ENCODE assay signal across 14 cellular contexts in the genomic region with DNA sequence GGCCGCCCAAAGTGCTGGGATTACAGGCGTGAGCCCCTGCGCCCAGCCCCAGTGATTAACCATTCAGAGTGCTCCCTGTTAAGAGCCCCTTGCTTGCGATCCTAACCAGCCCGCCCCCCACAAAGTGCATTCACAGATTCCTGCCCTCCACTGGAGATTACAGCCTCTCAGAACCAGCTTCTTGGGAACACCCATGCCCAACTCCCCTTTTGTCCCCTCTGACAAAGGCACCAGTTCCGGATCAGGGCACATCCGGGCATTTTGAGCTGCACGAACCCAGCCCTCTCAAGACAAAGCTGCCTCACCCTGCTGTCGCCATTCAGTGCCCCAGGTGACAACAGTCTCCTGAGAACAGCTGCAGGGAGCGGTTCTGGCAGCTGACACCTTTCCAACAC. TPM values are rescaled to one million over a fixed set of nuclear protein-coding genes. Genes with fewer than 3 reads are reported as not detected.
DNase-seq lines count a peak whose midpoint lies in the region; ATAC-seq and TF ChIP-seq lines count a peak whose summit lies in the region.
"Had no signal": no experiment of that assay in that cellular context is flagged by ENCODE, and none has a peak within 500 bp of the region (broad histone marks: within the 10 kb centered on the region; RNA-seq: fewer than 3 reads in every experiment).

No MANE protein-coding gene starts in this region.

- ATAC-seq in WTC11 (no peak), HG03196 (IDR thresholded peaks at IDR 0.05; ENCODE audit: unreplicated experiment) (no peak), GM21526 (IDR thresholded peaks at IDR 0.05; ENCODE audit: low FRiP score, unreplicated experiment) (no peak)

- peak overlapping the region; percentile 13; the same call in 1 of the 2 replicates for H3K9ac ChIP-seq in ES-I3 (ENCODE audit: low read depth, low read length)
- H3K9ac ChIP-seq in mucosa of stomach (ENCODE audit: low read length) = peak overlapping the region; percentile 90
- H3K9ac ChIP-seq: KMS-11 had no signal

- H3K27ac Mint-ChIP-seq in CD8-positive, alpha-beta memory T cell = no peak overlapping the region
- H3K27ac Mint-ChIP-seq in WTC11 = peak overlapping the region; percentile 95; the same call in 1 of the 2 replicates
- H3K27ac Mint-ChIP-seq: memory B cell had no signal

- H3K4me1 ChIP-seq in CD8-positive, alpha-beta memory T cell (ENCODE audit: insufficient read depth, low read length) = no peaks in the 10 kb centered on the region
- H3K4me1 ChIP-seq in ES-I3 (ENCODE audit: insufficient read depth, low read length) (peaks cover 17% of the 10 kb centered on the region; the same call in 1 of the 2 replicates), mucosa of stomach (ENCODE audit: control insufficient read depth, insufficient read depth, low read length) (peaks cover 49% of the 10 kb centered on the region), left ventricle myocardium inferior (peaks cover 10% of the 10 kb centered on the region)

- H3K4me1 Mint-ChIP-seq in CD8-positive, alpha-beta memory T cell = peaks cover 4 to 21% (median 8%) of the 10 kb centered on the region in 3 donors
- peaks cover 34% of the 10 kb centered on the region for H3K4me1 Mint-ChIP-seq in WTC11

- no peaks in the 10 kb centered on the region for H3K36me3 Mint-ChIP-seq in CD8-positive, alpha-beta memory T cell
- peaks cover 16% of the 10 kb centered on the region for H3K36me3 Mint-ChIP-seq in WTC11

- peaks cover 0 to 4% (median 0%) of the 10 kb centered on the region in 5 donors for H3K9me3 Mint-ChIP-seq in CD8-positive, alpha-beta memory T cell
- no peaks in the 10 kb centered on the region for H3K9me3 Mint-ChIP-seq in WTC11

- H3K4me3 ChIP-seq in CD8-positive, alpha-beta memory T cell (ENCODE audit: low read length) = no peak overlapping the region
- H3K4me3 ChIP-seq in mucosa of stomach (ENCODE audit: low read length) = peak overlapping the region; percentile 72
- no peak overlapping the region for H3K4me3 ChIP-seq in left ventricle myocardium inferior

- POLR2A ChIA-PET in CD8-positive, alpha-beta memory T cell (lab: Charles Lee) = no interaction called here
- POLR2A ChIA-PET in WTC11 (lab: Charles Lee) = interaction anchor here (0.5 to 3.7 kb wide), 13 partner anchors 10 to 644 kb away, joined by 3 to 22 read pairs (median 4); a partner anchor contains a TSS

- intact Hi-C loops in left ventricle myocardium inferior (cut with micrococcal nuclease) = no loop called here

- CTCF ChIA-PET in CD8-positive, alpha-beta memory T cell (lab: Charles Lee) = no interaction called here
- CTCF ChIA-PET in WTC11 (lab: Charles Lee) = interaction anchor here (1.0 to 7.5 kb wide), 12 partner anchors 19 to 139 kb away, joined by 3 to 125 read pairs (median 8); no protein-coding TSS in a partner anchor

- peak overlapping the region; percentile 72 for H3K27ac ChIP-seq in CD8-positive, alpha-beta memory T cell (ENCODE audit: low read depth, low read length)
- H3K27ac ChIP-seq in left ventricle myocardium inferior (replicated peaks) = no peak overlapping the region
- H3K27ac ChIP-seq: KMS-11 had no signal

- TF ChIP-seq CTCF in WTC11 (IDR thresholded peaks at IDR 0.05) (no peak), left ventricle myocardium inferior (IDR thresholded peaks at IDR 0.05; ENCODE audit: borderline replicate concordance) (no peak)

- no peaks in the 10 kb centered on the region for H3K9me3 ChIP-seq in CD8-positive, alpha-beta memory T cell (ENCODE audit: low read length)
- H3K9me3 ChIP-seq in ES-I3 (ENCODE audit: control insufficient read depth, insufficient read depth, low read length) = no peaks in the 10 kb centered on the region
- no peaks in the 10 kb centered on the region for H3K9me3 ChIP-seq in mucosa of stomach (ENCODE audit: control insufficient read depth, low read length)
- H3K9me3 ChIP-seq in left ventricle myocardium inferior (replicated peaks) = no peaks in the 10 kb centered on the region

- H3K27me3 Mint-ChIP-seq in CD8-positive, alpha-beta memory T cell = peaks cover 44 to 73% of the 10 kb centered on the region in 2 donors
- H3K27me3 Mint-ChIP-seq in WTC11 (ENCODE audit: low read depth) = peaks cover 6% of the 10 kb centered on the region

- peak overlapping the region in 3 of 7 donors; percentile 59 to 65 (median 63) for H3K4me3 Mint-ChIP-seq in CD8-positive, alpha-beta memory T cell
- peak overlapping the region; percentile 89 for H3K4me3 Mint-ChIP-seq in WTC11

- no peaks in the 10 kb centered on the region for H3K36me3 ChIP-seq in CD8-positive, alpha-beta memory T cell (ENCODE audit: insufficient read depth, low read length)
- H3K36me3 ChIP-seq in ES-I3 (ENCODE audit: insufficient read depth, low read length) (peaks cover 6% of the 10 kb centered on the region), mucosa of stomach (ENCODE audit: control insufficient read depth, insufficient read depth, low read length) (peaks cover 15% of the 10 kb centered on the region), left ventricle myocardium inferior (no peaks in the 10 kb centered on the region)

- DNase-seq in CD8-positive, alpha-beta memory T cell = no peak
- DNase-seq in WTC11 (ENCODE audit: low spot score) (no peak), left ventricle myocardium inferior (no peak), H4 (ENCODE audit: low spot score) (no peak)
- DNase-seq: activated CD8-positive, alpha-beta memory T cell treated with anti-CD3 and anti-CD28 coated beads, Interleukin-2, amount 50 U/mL, for 4 hours; DMS 273 treated with DMSO at 0.1 percent for 48 hours; foreskin melanocyte; stimulated activated CD8-positive, alpha-beta memory T cell treated with anti-CD3 and anti-CD28 coated beads, Interleukin-4, amount 100 ng/mL, for 48 hours had no signal

- H3K27me3 ChIP-seq in CD8-positive, alpha-beta memory T cell (ENCODE audit: insufficient read depth, low read length, poor library complexity, severe bottlenecking) = peaks cover 15% of the 10 kb centered on the region
- H3K27me3 ChIP-seq in mucosa of stomach (ENCODE audit: control insufficient read depth, insufficient read depth, low read length) (peaks cover 26% of the 10 kb centered on the region), left ventricle myocardium inferior (ENCODE audit: low read depth) (peaks cover 95% of the 10 kb centered on the region)

TF ChIP-seq in WTC11, 78 proteins besides CTCF, POLR2A, EP300 and RAD21 (continues in another document):
- TF ChIP-seq, protein P1, sequence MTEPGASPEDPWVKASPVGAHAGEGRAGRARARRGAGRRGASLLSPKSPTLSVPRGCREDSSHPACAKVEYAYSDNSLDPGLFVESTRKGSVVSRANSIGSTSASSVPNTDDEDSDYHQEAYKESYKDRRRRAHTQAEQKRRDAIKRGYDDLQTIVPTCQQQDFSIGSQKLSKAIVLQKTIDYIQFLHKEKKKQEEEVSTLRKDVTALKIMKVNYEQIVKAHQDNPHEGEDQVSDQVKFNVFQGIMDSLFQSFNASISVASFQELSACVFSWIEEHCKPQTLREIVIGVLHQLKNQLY (CRISPR knock-in tag; IDR thresholded peaks at IDR 0.05) = no peak
- TF ChIP-seq, protein P2, sequence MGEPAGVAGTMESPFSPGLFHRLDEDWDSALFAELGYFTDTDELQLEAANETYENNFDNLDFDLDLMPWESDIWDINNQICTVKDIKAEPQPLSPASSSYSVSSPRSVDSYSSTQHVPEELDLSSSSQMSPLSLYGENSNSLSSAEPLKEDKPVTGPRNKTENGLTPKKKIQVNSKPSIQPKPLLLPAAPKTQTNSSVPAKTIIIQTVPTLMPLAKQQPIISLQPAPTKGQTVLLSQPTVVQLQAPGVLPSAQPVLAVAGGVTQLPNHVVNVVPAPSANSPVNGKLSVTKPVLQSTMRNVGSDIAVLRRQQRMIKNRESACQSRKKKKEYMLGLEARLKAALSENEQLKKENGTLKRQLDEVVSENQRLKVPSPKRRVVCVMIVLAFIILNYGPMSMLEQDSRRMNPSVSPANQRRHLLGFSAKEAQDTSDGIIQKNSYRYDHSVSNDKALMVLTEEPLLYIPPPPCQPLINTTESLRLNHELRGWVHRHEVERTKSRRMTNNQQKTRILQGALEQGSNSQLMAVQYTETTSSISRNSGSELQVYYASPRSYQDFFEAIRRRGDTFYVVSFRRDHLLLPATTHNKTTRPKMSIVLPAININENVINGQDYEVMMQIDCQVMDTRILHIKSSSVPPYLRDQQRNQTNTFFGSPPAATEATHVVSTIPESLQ (CRISPR knock-in tag; IDR thresholded peaks at IDR 0.05) = no peak
- TF ChIP-seq ZNF317 (CRISPR knock-in tag; IDR thresholded peaks at IDR 0.05; ENCODE audit: borderline replicate concordance, low read depth) = no peak
- TF ChIP-seq ZNF138 (CRISPR knock-in tag; conservative IDR thresholded peaks at IDR 0.05) = no peak

RNA-seq across cellular contexts. Expression of a gene that starts 0.8 kb away (rescaled TPM):
- total RNA-seq in CD8-positive, alpha-beta memory T cell = not detected
- not detected for polyA plus RNA-seq in CD8-positive, alpha-beta memory T cell
- total RNA-seq in WTC11 (2021) (110 to 130 TPM (median 124 TPM) in 3 replicates), left ventricle myocardium inferior (0.60 TPM)
- 0.17 TPM in 1 of 2 replicates, not detected in the other for total RNA-seq in H4 (2014; rRNA removed; shearing (Covaris generic))

RNA-seq across cellular contexts. Expression of a gene that starts 10.3 kb away (rescaled TPM):
- not detected for total RNA-seq in CD8-positive, alpha-beta memory T cell
- polyA plus RNA-seq in CD8-positive, alpha-beta memory T cell = not detected
- 0.34 to 0.55 TPM (median 0.37 TPM) in 3 replicates for total RNA-seq in WTC11 (2021)
- not detected for total RNA-seq in left ventricle myocardium inferior
- 0.35 and 1.5 TPM in 2 replicates for total RNA-seq in H4 (2014; rRNA removed; shearing (Covaris generic))

RNA-seq across cellular contexts. Expression of a gene that starts 23.5 kb away (rescaled TPM):
- not detected for total RNA-seq in CD8-positive, alpha-beta memory T cell
- polyA plus RNA-seq in CD8-positive, alpha-beta memory T cell = not detected
- total RNA-seq in WTC11 (2021) (not detected in 3 replicates), left ventricle myocardium inferior (not detected)
- total RNA-seq in H4 (2014; rRNA removed; shearing (Covaris generic)) = not detected in 2 replicates

RNA-seq across cellular contexts. Expression of a gene that starts 39.2 kb away (rescaled TPM):
- total RNA-seq in CD8-positive, alpha-beta memory T cell = not detected
- polyA plus RNA-seq in CD8-positive, alpha-beta memory T cell = not detected
- not detected in 3 replicates for total RNA-seq in WTC11 (2021)
- total RNA-seq in left ventricle myocardium inferior = not detected
- total RNA-seq in H4 (2014; rRNA removed; shearing (Covaris generic)) = not detected in 2 replicates

RNA-seq across cellular contexts. Expression of a gene that starts 42.9 kb away (rescaled TPM):
- total RNA-seq in CD8-positive, alpha-beta memory T cell = not detected
- polyA plus RNA-seq in CD8-positive, alpha-beta memory T cell = not detected
- not detected in 3 replicates for total RNA-seq in WTC11 (2021)
- total RNA-seq in left ventricle myocardium inferior = not detected
- total RNA-seq in H4 (2014; rRNA removed; shearing (Covaris generic)) = not detected in 2 replicates

Comparison
In these comparisons a context has a peak if more than half of its experiments do, and no peak if none do; other contexts are left out.
1. RNA of a gene that starts 0.8 kb away (total RNA-seq): 110 to 130 TPM in WTC11; 0.60 TPM in left ventricle myocardium inferior (single experiment), 0.17 TPM in H4 and not detected in CD8-positive, alpha-beta memory T cell; every median in the first group is over 10 times any median in the second.